In genomic region chr3:112004187-112004586, GRCh38 we compare ENCODE assay signal across 18 cellular contexts. TPM values are rescaled to one million over a fixed set of nuclear protein-coding genes. Genes with fewer than 3 reads are reported as not detected.
DNase-seq lines count a peak whose midpoint lies in the region; ATAC-seq and TF ChIP-seq lines count a peak whose summit lies in the region.
"Had no signal": no experiment of that assay in that cellular context is flagged by ENCODE, and none has a peak within 500 bp of the region (broad histone marks: within the 10 kb centered on the region; RNA-seq: fewer than 3 reads in every experiment).

No MANE protein-coding gene starts in this region.

- H3K4me3 Mint-ChIP-seq in activated CD4-positive, alpha-beta memory T cell treated with anti-CD3 and anti-CD28 coated beads for 36 hours: no peak overlapping the region
- no peak overlapping the region for H3K4me3 Mint-ChIP-seq in activated CD4-positive, alpha-beta memory T cell treated with anti-CD3 and anti-CD28 coated beads, Interleukin-2, amount 10 ng/mL, durations not matched to agents 7 days and 5 days
- no peak overlapping the region for H3K4me3 Mint-ChIP-seq in activated naive CD8-positive, alpha-beta T cell treated with anti-CD3 and anti-CD28 coated beads for 36 hours
- H3K4me3 Mint-ChIP-seq in glutamatergic neuron (ENCODE audit: unreplicated experiment) (peak overlapping the region; percentile 92), endodermal cell (no peak overlapping the region)
- H3K4me3 Mint-ChIP-seq: HFFc6 had no signal

- no peaks in the 10 kb centered on the region for H3K9me2 ChIP-seq in HCT116 (ENCODE audit: insufficient read depth)

- no peak overlapping the region for H3K27ac Mint-ChIP-seq in activated CD4-positive, alpha-beta memory T cell treated with anti-CD3 and anti-CD28 coated beads for 36 hours
- H3K27ac Mint-ChIP-seq in activated CD4-positive, alpha-beta memory T cell treated with anti-CD3 and anti-CD28 coated beads, Interleukin-2, amount 10 ng/mL, durations not matched to agents 7 days and 5 days: no peak overlapping the region
- peak overlapping the region; percentile 59 for H3K27ac Mint-ChIP-seq in activated naive CD8-positive, alpha-beta T cell treated with anti-CD3 and anti-CD28 coated beads for 36 hours
- H3K27ac Mint-ChIP-seq in glutamatergic neuron (ENCODE audit: unreplicated experiment) (peak overlapping the region; percentile 98), endodermal cell (no peak overlapping the region)
- H3K27ac Mint-ChIP-seq: HFFc6 had no signal

- TF ChIP-seq RAD21 in HCT116 (IDR thresholded peaks at IDR 0.05; ENCODE audit: low read depth): no peak

- H2AFZ ChIP-seq in HCT116 (ENCODE audit: low read depth, low read length, poor library complexity, severe bottlenecking): no peak overlapping the region

- no peaks in the 10 kb centered on the region for H3K79me2 ChIP-seq in HCT116 (ENCODE audit: insufficient read depth, low read length)

- DNase-seq in activated CD4-positive, alpha-beta memory T cell treated with anti-CD3 and anti-CD28 coated beads for 36 hours: peak; percentile 32
- no peak for DNase-seq in activated CD4-positive, alpha-beta memory T cell treated with anti-CD3 and anti-CD28 coated beads, Interleukin-2, amount 10 ng/mL, durations not matched to agents 7 days and 5 days
- DNase-seq in HCT116 (ENCODE audit: low read depth, low spot score) (no peak), glutamatergic neuron (no peak), endodermal cell (no peak), pons (ENCODE audit: low spot score) (no peak)
- no peak for DNase-seq in activated naive CD8-positive, alpha-beta T cell treated with anti-CD3 and anti-CD28 coated beads for 36 hours
- DNase-seq: C1 segment of cervical spinal cord, DMS 273 treated with DMSO at 0.1 percent for 48 hours, GOT3, HFFc6, MG63, NCI-H1092 treated with DMSO at 0.1 percent for 48 hours, NCI-H1694 treated with DMSO at 0.1 percent for 48 hours had no signal

- POLR2A ChIA-PET in activated CD4-positive, alpha-beta memory T cell treated with anti-CD3 and anti-CD28 coated beads for 36 hours (lab: Charles Lee): interaction anchor here (2.0 to 2.7 kb wide), 2 partner anchors 12 to 25 kb away, joined by 10 to 13 read pairs; partner anchors contain the start of gene ABHD10
- POLR2A ChIA-PET in activated CD4-positive, alpha-beta memory T cell treated with anti-CD3 and anti-CD28 coated beads, Interleukin-2, amount 10 ng/mL, durations not matched to agents 7 days and 5 days (lab: Charles Lee): interaction anchor here (1.4 kb wide), 1 partner anchor 9 kb away, joined by 5 read pairs; no protein-coding TSS in a partner anchor
- POLR2A ChIA-PET in HCT116 (lab: Charles Lee): interaction anchor here (1.2 to 3.9 kb wide), 3 partner anchors 9 to 26 kb away, joined by 4 to 19 read pairs (median 6); partner anchors contain the start of gene ABHD10

- no peak overlapping the region for H3K4me3 ChIP-seq in HCT116 (replicated peaks in 1 of 2; ENCODE audit: low read depth in 1 of 2, low read length in 2 of 2)
- no peak overlapping the region for H3K4me3 ChIP-seq in endodermal cell (ENCODE audit: low read length)
- H3K4me3 ChIP-seq: MG63 had no signal

- no peaks in the 10 kb centered on the region for H3K36me3 Mint-ChIP-seq in activated CD4-positive, alpha-beta memory T cell treated with anti-CD3 and anti-CD28 coated beads for 36 hours
- H3K36me3 Mint-ChIP-seq in activated CD4-positive, alpha-beta memory T cell treated with anti-CD3 and anti-CD28 coated beads, Interleukin-2, amount 10 ng/mL, durations not matched to agents 7 days and 5 days (ENCODE audit: low read depth): no peaks in the 10 kb centered on the region
- H3K36me3 Mint-ChIP-seq in activated naive CD8-positive, alpha-beta T cell treated with anti-CD3 and anti-CD28 coated beads for 36 hours: no peaks in the 10 kb centered on the region
- peaks cover 17% of the 10 kb centered on the region for H3K36me3 Mint-ChIP-seq in glutamatergic neuron (ENCODE audit: unreplicated experiment)
- H3K36me3 Mint-ChIP-seq in endodermal cell (ENCODE audit: low read depth): no peaks in the 10 kb centered on the region

- intact Hi-C loops in activated CD4-positive, alpha-beta memory T cell treated with anti-CD3 and anti-CD28 coated beads for 36 hours (cut with micrococcal nuclease): loop anchor here (5.0 kb wide), 2 partner anchors 38 to 242 kb away; no protein-coding TSS in a partner anchor
- intact Hi-C loops in HCT116 (cut with micrococcal nuclease): no loop called here

- BruUV-seq in HCT116 (replicated peaks; lab: Mats Ljungman, UMichigan): no TSS peak

- TF ChIP-seq CTCF in HCT116 (IDR thresholded peaks at IDR 0.05 in 2 of 3, conservative IDR thresholded peaks at IDR 0.05 in 1 of 3; ENCODE audit: borderline replicate concordance in 1 of 3, insufficient read depth in 1 of 3, low read depth in 2 of 3, low read length in 2 of 3) (no peak), glutamatergic neuron (IDR thresholded peaks at IDR 0.05; ENCODE audit: partially characterized antibody, unreplicated experiment) (no peak), endodermal cell (conservative IDR thresholded peaks at IDR 0.05) (no peak)

- H3K27me3 ChIP-seq in HCT116 (ENCODE audit: insufficient read depth, low read length) (no peaks in the 10 kb centered on the region), endodermal cell (ENCODE audit: control insufficient read depth, insufficient read depth, low read length, poor library complexity, severe bottlenecking) (peaks cover 8% of the 10 kb centered on the region)
- H3K27me3 ChIP-seq: MG63 had no signal

- H4K20me1 ChIP-seq in HCT116 (ENCODE audit: insufficient read depth): no peaks in the 10 kb centered on the region

- RAD21 ChIA-PET in HCT116 (lab: Charles Lee; ENCODE audit: low non-redundant PET in 1 of 2, low total read pairs in 2 of 2, uncharacterized antibody in 2 of 2, unreplicated experiment in 2 of 2): interaction anchor here in 1 of 2 experiments (0.7 to 1.2 kb wide), 2 partner anchors 15 to 17 kb away, joined by 3 to 4 read pairs; no protein-coding TSS in a partner anchor

- 0 out of 2 replicates have a peak, but pooled peaks have one; percentile 37 for ATAC-seq in HCT116
- no peak for ATAC-seq in GM21737 (IDR thresholded peaks at IDR 0.05; ENCODE audit: unreplicated experiment)

- peak overlapping the region; percentile 29 for H3K4me2 ChIP-seq in HCT116 (ENCODE audit: low read length)
- H3K4me2 ChIP-seq: KMS-11 had no signal

- H3K27ac ChIP-seq in HCT116 (ENCODE audit: low read depth, low read length) (no peak overlapping the region), endodermal cell (ENCODE audit: low read depth, low read length) (no peak overlapping the region)
- H3K27ac ChIP-seq: KMS-11 had no signal

- CTCF ChIA-PET in activated CD4-positive, alpha-beta memory T cell treated with anti-CD3 and anti-CD28 coated beads for 36 hours (lab: Charles Lee): interaction anchor here (1.3 to 8.5 kb wide), 3 partner anchors 9 to 288 kb away, joined by 3 to 90 read pairs (median 82); no protein-coding TSS in a partner anchor
- CTCF ChIA-PET in activated CD4-positive, alpha-beta memory T cell treated with anti-CD3 and anti-CD28 coated beads, Interleukin-2, amount 10 ng/mL, durations not matched to agents 7 days and 5 days (lab: Charles Lee): interaction anchor here (1.2 to 4.3 kb wide), 3 partner anchors 9 to 37 kb away, joined by 3 to 32 read pairs (median 5); no protein-coding TSS in a partner anchor
- CTCF ChIA-PET in HCT116 (lab: Charles Lee): interaction anchor here (1.0 to 3.9 kb wide), 5 partner anchors 9 to 109 kb away, joined by 3 to 46 read pairs (median 4); partner anchors contain the start of gene ABHD10

- no peaks in the 10 kb centered on the region for H3K36me3 ChIP-seq in HCT116 (ENCODE audit: control insufficient read depth in 1 of 2, insufficient read depth in 2 of 2, low read length in 2 of 2)
- H3K36me3 ChIP-seq in endodermal cell (ENCODE audit: control insufficient read depth, insufficient read depth, low read length): no peaks in the 10 kb centered on the region
- H3K36me3 ChIP-seq: MG63 had no signal

- H3K9ac ChIP-seq in HCT116 (ENCODE audit: low read length) (no peak overlapping the region), endodermal cell (ENCODE audit: extremely low read depth, low read length, poor library complexity, severe bottlenecking) (no peak overlapping the region)
- H3K9ac ChIP-seq: KMS-11 had no signal

- TF ChIP-seq POLR2A in HCT116 (IDR thresholded peaks at IDR 0.05; ENCODE audit: borderline replicate concordance, extremely low read depth, insufficient read depth, insufficient read length): no peak

- H3K9me3 ChIP-seq in HCT116 (ENCODE audit: control insufficient read depth in 1 of 2, insufficient read depth in 1 of 2, low read depth in 1 of 2, low read length in 2 of 2) (no peaks in the 10 kb centered on the region), endodermal cell (ENCODE audit: control insufficient read depth, low read length) (no peaks in the 10 kb centered on the region)
- H3K9me3 ChIP-seq: MG63 had no signal

- 84 to 100% methylated on average over 1 to 2 of the region's 2 CpGs for WGBS in endodermal cell (ENCODE audit: insufficient coverage in 1 of 2, insufficient read length in 1 of 2), 2 experiments

- H3K4me1 ChIP-seq in HCT116 (ENCODE audit: control insufficient read depth in 1 of 2, insufficient read depth in 2 of 2, low read length in 2 of 2) (peaks cover 2 to 41% of the 10 kb centered on the region in 2 experiments; a peak in 3 of 4 replicates), endodermal cell (ENCODE audit: control insufficient read depth, insufficient read depth, low read length) (peaks cover 3% of the 10 kb centered on the region)

- no peaks in the 10 kb centered on the region for H3K27me3 Mint-ChIP-seq in activated CD4-positive, alpha-beta memory T cell treated with anti-CD3 and anti-CD28 coated beads for 36 hours
- no peaks in the 10 kb centered on the region for H3K27me3 Mint-ChIP-seq in activated CD4-positive, alpha-beta memory T cell treated with anti-CD3 and anti-CD28 coated beads, Interleukin-2, amount 10 ng/mL, durations not matched to agents 7 days and 5 days
- no peaks in the 10 kb centered on the region for H3K27me3 Mint-ChIP-seq in activated naive CD8-positive, alpha-beta T cell treated with anti-CD3 and anti-CD28 coated beads for 36 hours
- peaks cover 13% of the 10 kb centered on the region for H3K27me3 Mint-ChIP-seq in glutamatergic neuron (ENCODE audit: unreplicated experiment)
- peaks cover 22% of the 10 kb centered on the region for H3K27me3 Mint-ChIP-seq in endodermal cell (ENCODE audit: insufficient read depth)

- peaks cover 46% of the 10 kb centered on the region for H3K4me1 Mint-ChIP-seq in activated CD4-positive, alpha-beta memory T cell treated with anti-CD3 and anti-CD28 coated beads for 36 hours (ENCODE audit: low read depth)
- H3K4me1 Mint-ChIP-seq in activated CD4-positive, alpha-beta memory T cell treated with anti-CD3 and anti-CD28 coated beads, Interleukin-2, amount 10 ng/mL, durations not matched to agents 7 days and 5 days: peaks cover 29% of the 10 kb centered on the region
- peaks cover 50% of the 10 kb centered on the region for H3K4me1 Mint-ChIP-seq in activated naive CD8-positive, alpha-beta T cell treated with anti-CD3 and anti-CD28 coated beads for 36 hours
- H3K4me1 Mint-ChIP-seq in glutamatergic neuron (ENCODE audit: low read depth, unreplicated experiment) (peaks cover 63% of the 10 kb centered on the region), endodermal cell (peaks cover 15% of the 10 kb centered on the region)

- no peaks in the 10 kb centered on the region for H3K9me3 Mint-ChIP-seq in activated CD4-positive, alpha-beta memory T cell treated with anti-CD3 and anti-CD28 coated beads for 36 hours
- H3K9me3 Mint-ChIP-seq in activated CD4-positive, alpha-beta memory T cell treated with anti-CD3 and anti-CD28 coated beads, Interleukin-2, amount 10 ng/mL, durations not matched to agents 7 days and 5 days: no peaks in the 10 kb centered on the region
- H3K9me3 Mint-ChIP-seq in activated naive CD8-positive, alpha-beta T cell treated with anti-CD3 and anti-CD28 coated beads for 36 hours: no peaks in the 10 kb centered on the region
- H3K9me3 Mint-ChIP-seq in glutamatergic neuron (ENCODE audit: unreplicated experiment): peaks cover 31% of the 10 kb centered on the region
- no peaks in the 10 kb centered on the region for H3K9me3 Mint-ChIP-seq in endodermal cell
- H3K9me3 Mint-ChIP-seq: HFFc6 had no signal

RNA-seq across cellular contexts. Expression of gene TAGLN3, which starts 5.5 kb away (rescaled TPM):
- total RNA-seq in activated CD4-positive, alpha-beta memory T cell treated with anti-CD3 and anti-CD28 coated beads for 36 hours: under 1 TPM; 0.78 to 0.85 TPM
- under 1 TPM in 1 of 2 experiments, not detected in 1; 0.18 TPM for total RNA-seq in activated CD4-positive, alpha-beta memory T cell treated with anti-CD3 and anti-CD28 coated beads, Interleukin-2, amount 10 ng/mL, durations not matched to agents 7 days and 5 days
- 0.64 TPM for total RNA-seq in HCT116 (2021; ENCODE audit: unreplicated experiment)
- 0.35 and 0.47 TPM in 2 replicates for polyA plus RNA-seq in HCT116 (2012)
- total RNA-seq in activated naive CD8-positive, alpha-beta T cell treated with anti-CD3 and anti-CD28 coated beads for 36 hours: under 1 TPM; 0.31 to 0.48 TPM
- total RNA-seq in glutamatergic neuron (ENCODE audit: unreplicated experiment): 819 TPM
- 1 to 10 TPM; 1.4 to 3.7 TPM for total RNA-seq in endodermal cell
- 294 TPM for polyA plus RNA-seq in endodermal cell (2013, experiment 1 of 2)
- 279 TPM for polyA plus RNA-seq in endodermal cell (2013, experiment 2 of 2)

RNA-seq across cellular contexts. Expression of gene ABHD10, which starts 25.4 kb away (rescaled TPM):
- 10 to 100 TPM; 79.8 to 84.2 TPM for total RNA-seq in activated CD4-positive, alpha-beta memory T cell treated with anti-CD3 and anti-CD28 coated beads for 36 hours
- total RNA-seq in activated CD4-positive, alpha-beta memory T cell treated with anti-CD3 and anti-CD28 coated beads, Interleukin-2, amount 10 ng/mL, durations not matched to agents 7 days and 5 days: 10 to 100 TPM; 40.4 to 44.7 TPM
- 295 TPM for total RNA-seq in HCT116 (2021; ENCODE audit: unreplicated experiment)
- 142 and 150 TPM in 2 replicates for polyA plus RNA-seq in HCT116 (2012)
- total RNA-seq in activated naive CD8-positive, alpha-beta T cell treated with anti-CD3 and anti-CD28 coated beads for 36 hours: 10 to 100 TPM; 56.2 to 57.8 TPM
- total RNA-seq in glutamatergic neuron (ENCODE audit: unreplicated experiment): 35.9 TPM
- total RNA-seq in endodermal cell: 10 to 100 TPM; 27.9 to 38.1 TPM
- 66.3 TPM for polyA plus RNA-seq in endodermal cell (2013, experiment 1 of 2)
- 56.1 TPM for polyA plus RNA-seq in endodermal cell (2013, experiment 2 of 2)

RNA-seq across cellular contexts. Expression of gene TMPRSS7, which starts 30.3 kb away (rescaled TPM):
- total RNA-seq in activated CD4-positive, alpha-beta memory T cell treated with anti-CD3 and anti-CD28 coated beads for 36 hours: not detected
- total RNA-seq in activated CD4-positive, alpha-beta memory T cell treated with anti-CD3 and anti-CD28 coated beads, Interleukin-2, amount 10 ng/mL, durations not matched to agents 7 days and 5 days: not detected
- total RNA-seq in HCT116 (2021; ENCODE audit: unreplicated experiment) (not detected), glutamatergic neuron (ENCODE audit: unreplicated experiment) (not detected), endodermal cell (not detected)
- 0.04 TPM in 1 of 2 replicates, not detected in the other for polyA plus RNA-seq in HCT116 (2012)
- total RNA-seq in activated naive CD8-positive, alpha-beta T cell treated with anti-CD3 and anti-CD28 coated beads for 36 hours: not detected
- polyA plus RNA-seq in endodermal cell (2013, experiment 1 of 2): 0.28 TPM
- 0.17 TPM for polyA plus RNA-seq in endodermal cell (2013, experiment 2 of 2)
- total RNA-seq: Daoy, HepG2 had no signal
- polyA plus RNA-seq: HepG2 had no signal

Comparison
In these comparisons a context has a peak if more than half of its experiments do, and no peak if none do; other contexts are left out.
1. H3K27ac Mint-ChIP-seq: peak in activated naive CD8-positive, alpha-beta T cell treated with anti-CD3 and anti-CD28 coated beads for 36 hours (single experiment) and glutamatergic neuron (single experiment); none in activated CD4-positive, alpha-beta memory T cell treated with anti-CD3 and anti-CD28 coated beads for 36 hours (single experiment), activated CD4-positive, alpha-beta memory T cell treated with anti-CD3 and anti-CD28 coated beads, Interleukin-2, amount 10 ng/mL, durations not matched to agents 7 days and 5 days (single experiment) and endodermal cell (single experiment).
2. RNA of gene TAGLN3, which starts 5.5 kb away (total RNA-seq): 819 TPM in glutamatergic neuron (single experiment); 1.4 to 3.7 TPM in endodermal cell, 0.78 to 0.85 TPM in activated CD4-positive, alpha-beta memory T cell treated with anti-CD3 and anti-CD28 coated beads for 36 hours, 0.64 TPM in HCT116 (single experiment), 0.31 to 0.48 TPM in activated naive CD8-positive, alpha-beta T cell treated with anti-CD3 and anti-CD28 coated beads for 36 hours and 0.18 TPM in activated CD4-positive, alpha-beta memory T cell treated with anti-CD3 and anti-CD28 coated beads, Interleukin-2, amount 10 ng/mL, durations not matched to agents 7 days and 5 days; every median in the first group is over 100 times any median in the second.